ENCODE assay signal across 12 cellular contexts in the genomic region with DNA sequence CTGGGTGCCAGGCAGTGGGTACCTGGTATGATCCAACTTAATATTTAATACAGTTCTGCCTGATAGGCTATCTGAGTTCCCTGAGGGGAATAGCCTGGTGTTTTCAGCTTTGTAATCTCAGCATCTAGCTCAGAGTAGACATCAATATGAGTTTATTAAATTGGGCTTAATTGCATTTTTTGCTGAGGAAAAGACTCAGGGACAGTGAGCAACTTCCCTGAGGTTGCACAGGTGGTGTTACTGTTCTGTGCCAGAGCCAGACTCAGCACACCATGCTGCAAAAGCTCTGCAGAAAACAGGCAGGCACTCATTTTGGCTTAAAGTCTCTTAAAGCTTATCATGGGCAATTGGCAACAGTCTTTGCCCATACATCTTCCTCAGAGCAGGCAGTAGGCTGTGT.
DNase-seq lines count a peak whose midpoint lies in the region; ATAC-seq and TF ChIP-seq lines count a peak whose summit lies in the region.
"Had no signal": no experiment of that assay in that cellular context is flagged by ENCODE, and none has a peak within 500 bp of the region (broad histone marks: within the 10 kb centered on the region; RNA-seq: fewer than 3 reads in every experiment).

No MANE protein-coding gene starts in this region.

- H4K20me1 ChIP-seq in osteoblast (ENCODE audit: insufficient read depth, low read length) = no peaks in the 10 kb centered on the region

- no peak for TF ChIP-seq CTCF in BE2C (IDR thresholded peaks at IDR 0.05; ENCODE audit: low read depth, low read length)
- TF ChIP-seq CTCF in cardiac muscle cell (IDR thresholded peaks at IDR 0.05; ENCODE audit: low read depth, low read length) = no peak
- TF ChIP-seq CTCF in osteoblast (IDR thresholded peaks at IDR 0.05; ENCODE audit: extremely low read depth, low read depth, low read length) = no peak
- TF ChIP-seq CTCF in brain microvascular endothelial cell (IDR thresholded peaks at IDR 0.05; ENCODE audit: low read depth, low read length, missing control alignments) = no peak

- in situ Hi-C loops in brain microvascular endothelial cell (cut with HindIII; ENCODE audit: low pct_ligation_motif_present, low sequenced_read_pairs) = no loop called here

- H2AFZ ChIP-seq in osteoblast (ENCODE audit: low read length) = no peak overlapping the region

- peak; percentile 27 for DNase-seq in BE2C
- DNase-seq in SK-N-DZ (ENCODE audit: low spot score) = peak; percentile 73
- no peak for DNase-seq in cardiac muscle cell (ENCODE audit: low read depth in 1 of 2, low spot score in 1 of 2)
- no peak for DNase-seq in osteoblast (ENCODE audit: insufficient read length, low spot score, missing footprints)
- DNase-seq in brain microvascular endothelial cell = no peak
- DNase-seq in NK-92 (lab: John Stamatoyannopoulos, UW; ENCODE audit: unreplicated experiment) = no peak
- DNase-seq: activated CD4-positive, alpha-beta T cell treated with anti-CD3 and anti-CD28 coated beads, Interleukin-2, amount 50 U/mL, for 48 hours; activated naive CD4-positive, alpha-beta T cell treated with anti-CD3 and anti-CD28 coated beads for 36 hours; NCI-H524 treated with DMSO at 0.1 percent for 48 hours had no signal

- H3K27me3 ChIP-seq in BE2C (no peaks in the 10 kb centered on the region), cardiac muscle cell (no peaks in the 10 kb centered on the region), osteoblast (ENCODE audit: insufficient read depth, low read length) (no peaks in the 10 kb centered on the region), brain microvascular endothelial cell (replicated peaks) (no peaks in the 10 kb centered on the region)

- H3K4me1 ChIP-seq in BE2C = peaks cover 16% of the 10 kb centered on the region
- peaks cover 16% of the 10 kb centered on the region for H3K4me1 ChIP-seq in cardiac muscle cell (ENCODE audit: low read depth)
- H3K4me1 ChIP-seq in osteoblast (ENCODE audit: insufficient read depth, low read length) = peaks cover 7% of the 10 kb centered on the region

- H3K4me2 ChIP-seq in osteoblast (ENCODE audit: insufficient read depth, low read length) = no peak overlapping the region

- H3K27ac ChIP-seq in cardiac muscle cell (peak overlapping the region; percentile 45), osteoblast (ENCODE audit: low read depth, low read length) (peak overlapping the region; percentile 2), brain microvascular endothelial cell (no peak overlapping the region)

- H3K9me3 ChIP-seq in BE2C (no peaks in the 10 kb centered on the region), cardiac muscle cell (ENCODE audit: low read depth) (no peaks in the 10 kb centered on the region), osteoblast (ENCODE audit: low read depth, low read length) (no peaks in the 10 kb centered on the region)

- ATAC-seq in GM18520 (IDR thresholded peaks at IDR 0.05; ENCODE audit: unreplicated experiment) (no peak), GM18498 (IDR thresholded peaks at IDR 0.05; ENCODE audit: unreplicated experiment) (no peak)
- ATAC-seq: stimulated activated effector memory CD8-positive, alpha-beta T cell treated with anti-CD3 and anti-CD28 coated beads, Interleukin-12 subunit alpha, Interleukin-12 subunit beta, amount 100 ng/mL, for 72 hours had no signal

- H3K4me3 ChIP-seq in BE2C (ENCODE audit: low read depth, low read length) = no peak overlapping the region; the same call in 1 of the 2 replicates
- no peak overlapping the region for H3K4me3 ChIP-seq in cardiac muscle cell
- no peak overlapping the region for H3K4me3 ChIP-seq in osteoblast (ENCODE audit: insufficient read depth, low read length)
- no peak overlapping the region for H3K4me3 ChIP-seq in brain microvascular endothelial cell (ENCODE audit: low read depth, low read length)

- no peaks in the 10 kb centered on the region for H3K79me2 ChIP-seq in osteoblast (ENCODE audit: insufficient read depth, low read length)

- H3K36me3 ChIP-seq in BE2C (no peaks in the 10 kb centered on the region), cardiac muscle cell (no peaks in the 10 kb centered on the region), osteoblast (ENCODE audit: insufficient read depth, low read length) (no peaks in the 10 kb centered on the region), brain microvascular endothelial cell (replicated peaks) (no peaks in the 10 kb centered on the region)

Comparison
In these comparisons a context has a peak if more than half of its experiments do, and no peak if none do; other contexts are left out.
1. DNase-seq: peak in BE2C (single experiment) and SK-N-DZ (single experiment); none in cardiac muscle cell (0 of 2), osteoblast (single experiment), brain microvascular endothelial cell (single experiment) and NK-92 (single experiment).